ENCODE assay signal across 15 cellular contexts in genomic region chr2:85706063-85706462, GRCh38. TPM values are rescaled to one million over a fixed set of nuclear protein-coding genes. Genes with fewer than 3 reads are reported as not detected.
DNase-seq lines count a peak whose midpoint lies in the region; ATAC-seq, FAIRE-seq and TF ChIP-seq lines count a peak whose summit lies in the region.
"Had no signal": no experiment of that assay in that cellular context is flagged by ENCODE, and none has a peak within 500 bp of the region (broad histone marks: within the 10 kb centered on the region; RNA-seq: fewer than 3 reads in every experiment).

No MANE protein-coding gene starts in this region.

- TF ChIP-seq CTCF in astrocyte (IDR thresholded peaks at IDR 0.05; ENCODE audit: insufficient read depth, low read depth, low read length) = no peak
- no peak for TF ChIP-seq CTCF in tibial nerve (IDR thresholded peaks at IDR 0.05)

- no peaks in the 10 kb centered on the region for H3K79me2 ChIP-seq in astrocyte (ENCODE audit: insufficient read depth, low read length)

- H3K27ac Mint-ChIP-seq in astrocyte (ENCODE audit: unreplicated experiment) = no peak overlapping the region
- peak overlapping the region; percentile 90 for H3K27ac Mint-ChIP-seq in memory B cell

- no peak overlapping the region for H2AFZ ChIP-seq in astrocyte (ENCODE audit: low read depth, low read length)

- peaks cover 13% of the 10 kb centered on the region for H3K27me3 Mint-ChIP-seq in astrocyte (ENCODE audit: low read depth, unreplicated experiment)
- H3K27me3 Mint-ChIP-seq in memory B cell = peaks cover 4% of the 10 kb centered on the region

- TF ChIP-seq POLR2A in tibial nerve (IDR thresholded peaks at IDR 0.05) = no peak

- H3K4me1 ChIP-seq in astrocyte (ENCODE audit: insufficient read depth, low read length) (peaks cover 24% of the 10 kb centered on the region), tibial nerve (peaks cover 0 to 68% (median 25%) of the 10 kb centered on the region in 4 donors)

- H4K20me1 ChIP-seq in astrocyte (ENCODE audit: insufficient read depth, low read length) = no peaks in the 10 kb centered on the region

- H3K9me3 ChIP-seq in astrocyte (ENCODE audit: insufficient read depth, low read depth, low read length) (no peaks in the 10 kb centered on the region), tibial nerve (no peaks in the 10 kb centered on the region)

- H3K4me3 ChIP-seq in astrocyte (ENCODE audit: insufficient read depth, low read depth, low read length) = no peak overlapping the region
- H3K4me3 ChIP-seq in tibial nerve = no peak overlapping the region

- H3K9ac ChIP-seq in astrocyte (ENCODE audit: low read length) = no peak overlapping the region

- H3K27me3 ChIP-seq in astrocyte (ENCODE audit: insufficient read depth, low read length) (peaks cover 8% of the 10 kb centered on the region), tibial nerve (no peaks in the 10 kb centered on the region)

- DNase-seq in activated CD8-positive, alpha-beta memory T cell treated with anti-CD3 and anti-CD28 coated beads, Interleukin-2, amount 50 U/mL, for 48 hours = peak; percentile 42
- DNase-seq in activated CD8-positive, alpha-beta memory T cell treated with anti-CD3 and anti-CD28 coated beads, Interleukin-2, amount 50 U/mL, for 4 hours = no peak
- no peak for DNase-seq in astrocyte (ENCODE audit: low read depth)
- no peak for DNase-seq in memory B cell (ENCODE audit: low spot score in 2 of 2)
- DNase-seq in tibial nerve (ENCODE audit: low spot score in 2 of 2) = no peak
- DNase-seq: central memory CD4-positive, alpha-beta T cell; kidney; NCI-H345; stimulated activated CD4-positive, alpha-beta T cell treated with anti-CD3 and anti-CD28 coated beads, Interleukin-1b, Interleukin-23, amount 100 ng/mL, for 48 hours had no signal

- ATAC-seq in memory B cell (ENCODE audit: low read depth) (no peak), GM18867 (IDR thresholded peaks at IDR 0.05; ENCODE audit: unreplicated experiment) (no peak), GM21786 (IDR thresholded peaks at IDR 0.05; ENCODE audit: unreplicated experiment) (no peak), GM18873 (IDR thresholded peaks at IDR 0.05; ENCODE audit: low FRiP score, unreplicated experiment) (no peak)

- no peak overlapping the region for H3K4me3 Mint-ChIP-seq in astrocyte (ENCODE audit: unreplicated experiment)
- no peak overlapping the region for H3K4me3 Mint-ChIP-seq in memory B cell
- H3K4me3 Mint-ChIP-seq: stimulated activated naive CD8-positive, alpha-beta T cell treated with anti-CD3 and anti-CD28 coated beads, Interleukin-15, Interleukin-2, amounts not matched to agents 100 ng/mL and 50 ng/mL, for 24 hours had no signal

- H3K4me1 Mint-ChIP-seq in astrocyte (ENCODE audit: low read depth, unreplicated experiment) = peaks cover 32% of the 10 kb centered on the region
- peaks cover 35% of the 10 kb centered on the region for H3K4me1 Mint-ChIP-seq in memory B cell

- H3K36me3 Mint-ChIP-seq in astrocyte (ENCODE audit: low read depth, unreplicated experiment) = no peaks in the 10 kb centered on the region
- no peaks in the 10 kb centered on the region for H3K36me3 Mint-ChIP-seq in memory B cell

- H3K9me3 Mint-ChIP-seq in astrocyte (ENCODE audit: unreplicated experiment) (no peaks in the 10 kb centered on the region), memory B cell (no peaks in the 10 kb centered on the region)
- H3K9me3 Mint-ChIP-seq: stimulated activated naive CD8-positive, alpha-beta T cell treated with anti-CD3 and anti-CD28 coated beads, Interleukin-15, Interleukin-2, amounts not matched to agents 100 ng/mL and 50 ng/mL, for 24 hours had no signal

- no peaks in the 10 kb centered on the region for H3K36me3 ChIP-seq in astrocyte (ENCODE audit: insufficient read depth, low read length)
- no peaks in the 10 kb centered on the region for H3K36me3 ChIP-seq in tibial nerve

- 78 to 91% methylated on average over 6 of the region's 6 CpGs for WGBS in tibial nerve, 2 donors

- H3K27ac ChIP-seq in astrocyte (ENCODE audit: low read depth, low read length) = no peak overlapping the region
- peak overlapping the region; percentile 53 to 89 (median 74) for H3K27ac ChIP-seq in tibial nerve
- H3K27ac ChIP-seq: VCaP had no signal

- no peak for TF ChIP-seq EP300 in tibial nerve (IDR thresholded peaks at IDR 0.05)

- peak overlapping the region; percentile 45 for H3K4me2 ChIP-seq in astrocyte (ENCODE audit: low read length)

- FAIRE-seq in astrocyte (lab: Jason Lieb, UNC) = no peak
- FAIRE-seq: kidney had no signal

RNA-seq across cellular contexts. Expression of gene GNLY, which starts 11.9 kb away (rescaled TPM):
- total RNA-seq in astrocyte (not detected in 2 replicates), tibial nerve (1 to 10 TPM in 1 of 4 donors, under 1 TPM in 2, not detected in 1; 0.63 to 4.2 (median 0.98) TPM)

RNA-seq across cellular contexts. Expression of gene SFTPB, which starts 38.1 kb away (rescaled TPM):
- not detected in 2 replicates for total RNA-seq in astrocyte
- not detected for total RNA-seq in tibial nerve
- total RNA-seq: fibroblast of lung had no signal

RNA-seq across cellular contexts. Expression of gene ATOH8, which starts 47.7 kb away (rescaled TPM):
- total RNA-seq in astrocyte = 1.2 and 1.9 TPM in 2 replicates
- total RNA-seq in tibial nerve = 100 to 1,000 TPM in 3 of 4 donors, 10 to 100 TPM in 1; 98.0 to 170 (median 119) TPM

Comparison
In these comparisons a context has a peak if more than half of its experiments do, and no peak if none do; other contexts are left out.
1. RNA of gene ATOH8, which starts 47.7 kb away (total RNA-seq): 98.0 to 170 TPM in tibial nerve; 1.2 to 1.9 TPM in astrocyte; every median in the first group is over 10 times any median in the second.